Comparison of ENCODE assay signal across 1 cellular context in the genomic region with DNA sequence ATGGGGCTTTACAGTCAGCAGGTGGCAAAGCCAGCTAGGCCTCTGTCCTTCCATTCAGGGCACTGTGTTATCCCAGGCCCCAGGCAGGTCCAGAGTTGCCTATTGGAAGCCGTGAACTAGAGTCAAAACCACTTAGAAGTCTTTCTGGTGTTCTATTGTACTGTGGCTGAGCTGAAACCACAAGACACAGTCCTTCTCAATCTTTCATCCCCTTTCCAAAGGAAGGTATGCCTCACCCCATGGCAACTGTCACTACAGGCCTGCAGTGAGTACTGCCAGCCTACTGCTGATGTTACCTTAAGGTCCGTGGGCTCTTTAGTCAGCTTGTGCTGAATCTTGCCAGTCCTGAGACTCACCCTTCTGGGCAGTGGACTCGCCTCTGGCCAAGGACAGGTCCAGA.
TF ChIP-seq lines count a peak whose summit lies in the region.

No MANE protein-coding gene starts in this region.

TF ChIP-seq in H1, 55 proteins besides CTCF, POLR2A, EP300 and RAD21:
- TF ChIP-seq SP2 (IDR thresholded peaks at IDR 0.05; ENCODE audit: low read length) (no peak), SIN3A (conservative IDR thresholded peaks at IDR 0.05 in 1 of 2, IDR thresholded peaks at IDR 0.05 in 1 of 2; ENCODE audit: low read depth in 1 of 2, low read length in 2 of 2) (no peak), TCF12 (IDR thresholded peaks at IDR 0.05; ENCODE audit: low read depth, low read length) (no peak), ZNF274 (IDR thresholded peaks at IDR 0.05; ENCODE audit: borderline replicate concordance, extremely low read depth, low read length) (no peak), EGR1 (IDR thresholded peaks at IDR 0.05; ENCODE audit: borderline replicate concordance, low read depth, low read length) (no peak), TAF7 (optimal IDR thresholded peaks at IDR 0.05; ENCODE audit: borderline replicate concordance, low read depth, low read length) (no peak), ATF2 (IDR thresholded peaks at IDR 0.05; ENCODE audit: low read length) (no peak), SRF (IDR thresholded peaks at IDR 0.05; ENCODE audit: low read depth, low read length) (no peak), ATF3 (IDR thresholded peaks at IDR 0.05; ENCODE audit: insufficient read depth, low read depth, low read length) (no peak)
